In the genomic region with DNA sequence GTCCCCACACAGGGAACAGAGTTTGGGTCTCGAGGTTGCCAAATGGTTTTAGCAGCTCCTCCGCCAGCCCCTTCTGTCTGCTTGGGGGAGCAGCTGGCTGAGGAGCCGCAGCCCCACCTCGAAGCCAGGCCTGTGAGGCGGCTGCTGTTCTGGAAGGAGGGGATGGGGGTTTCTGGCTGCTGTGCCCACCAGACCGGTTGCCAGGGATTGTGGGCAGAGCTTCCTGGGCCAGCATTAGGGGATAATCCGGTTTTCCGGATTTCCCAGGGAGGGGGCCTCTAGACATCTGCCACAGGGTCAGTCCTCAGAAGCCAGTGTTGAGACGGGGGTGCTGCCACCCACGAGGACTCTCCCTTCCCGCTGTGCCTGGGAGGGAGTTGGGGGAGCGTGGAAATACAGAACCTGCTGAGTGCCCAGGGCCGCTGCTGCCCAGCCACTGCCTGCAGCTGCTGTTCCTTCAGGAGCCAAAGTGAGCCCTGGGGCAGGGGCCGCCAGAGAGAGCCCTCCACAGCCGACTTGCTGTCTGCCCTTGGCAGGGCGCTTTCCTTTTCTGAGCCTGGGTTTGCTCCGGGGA, we compare ENCODE assay signal across 9 cellular contexts. TPM values are rescaled to one million over a fixed set of nuclear protein-coding genes. Genes with fewer than 3 reads are reported as not detected.
DNase-seq lines count a peak whose midpoint lies in the region; ATAC-seq and TF ChIP-seq lines count a peak whose summit lies in the region.
"Had no signal": no experiment of that assay in that cellular context is flagged by ENCODE, and none has a peak within 500 bp of the region (broad histone marks: within the 10 kb centered on the region; RNA-seq: fewer than 3 reads in every experiment).

No MANE protein-coding gene starts in this region.

- no peak overlapping the region for H2AFZ ChIP-seq in mammary epithelial cell (ENCODE audit: low read depth, low read length)

- intact Hi-C loops in heart left ventricle (cut with DNase I) (loop anchor here in 9 of 10 donors (2.0 to 10.0 kb wide), 3 partner anchors 39 to 101 kb away; a partner anchor contains a TSS), left cardiac atrium (cut with DNase I) (loop anchor here in 1 of 2 donors (2.0 kb wide), 1 partner anchor 39 kb away; a partner anchor contains a TSS), mammary epithelial cell (cut with micrococcal nuclease) (loop anchor here (2.0 kb wide), 2 partner anchors 27 to 129 kb away; a partner anchor contains a TSS), vagina (cut with DNase I) (no loop called here)

- no peaks in the 10 kb centered on the region for H3K9me3 ChIP-seq in heart left ventricle
- no peaks in the 10 kb centered on the region for H3K9me3 ChIP-seq in mammary epithelial cell (replicated peaks; ENCODE audit: insufficient read depth, low read length)
- no peaks in the 10 kb centered on the region for H3K9me3 ChIP-seq in mesodermal cell (ENCODE audit: control insufficient read depth, low read length)
- H3K9me3 ChIP-seq in vagina, result no peaks in the 10 kb centered on the region

- peak overlapping the region; percentile 74 for H3K9ac ChIP-seq in mammary epithelial cell (ENCODE audit: insufficient read depth, low read length)

- DNase-seq in heart left ventricle, result no peak
- DNase-seq in left cardiac atrium, result no peak
- no peak for DNase-seq in mammary epithelial cell
- no peak for DNase-seq in vagina (ENCODE audit: extremely low spot score in 2 of 2)
- DNase-seq in iPS-NIHi7 (ENCODE audit: extremely low spot score), result no peak
- no peak for DNase-seq in NCI-H128 (lab: John Stamatoyannopoulos, UW; ENCODE audit: unreplicated experiment)
- DNase-seq: NCI-H1048 had no signal

- H3K27ac ChIP-seq in heart left ventricle, result peak overlapping the region; percentile 51 to 100 (median 98)
- peak overlapping the region; percentile 52 for H3K27ac ChIP-seq in mammary epithelial cell (ENCODE audit: insufficient read depth, low read depth, low read length)
- H3K27ac ChIP-seq in mesodermal cell (ENCODE audit: low read depth, low read length, severe bottlenecking), result peak overlapping the region; percentile 73
- H3K27ac ChIP-seq in vagina, result peak overlapping the region; percentile 87

- ATAC-seq in heart left ventricle, result no peak
- ATAC-seq in left cardiac atrium, result no peak
- ATAC-seq in GM18873 (IDR thresholded peaks at IDR 0.05; ENCODE audit: low FRiP score, unreplicated experiment), result no peak

- TF ChIP-seq CTCF in heart left ventricle (IDR thresholded peaks at IDR 0.05) (no peak), mammary epithelial cell (conservative IDR thresholded peaks at IDR 0.05 in 1 of 2, IDR thresholded peaks at IDR 0.05 in 1 of 2; ENCODE audit: extremely low read depth in 1 of 2, insufficient read depth in 1 of 2, low read depth in 1 of 2, low read length in 2 of 2) (no peak), vagina (IDR thresholded peaks at IDR 0.05) (no peak)

- H3K4me3 ChIP-seq in heart left ventricle, result peak overlapping the region; percentile 74 to 100 (median 94)
- peak overlapping the region; percentile 73 to 94 (median 85) for H3K4me3 ChIP-seq in mammary epithelial cell (replicated peaks in 1 of 3; ENCODE audit: insufficient read depth in 1 of 3, low read depth in 2 of 3, low read length in 3 of 3)
- peak overlapping the region; percentile 98 for H3K4me3 ChIP-seq in mesodermal cell (ENCODE audit: extremely low read depth, insufficient read depth, low read length, poor library complexity, severe bottlenecking)
- H3K4me3 ChIP-seq in vagina, result peak overlapping the region; percentile 91 to 95

- no TSS peak for BruUV-seq in mammary epithelial cell (replicated peaks; lab: Mats Ljungman, UMichigan)

- in situ Hi-C loops in mammary epithelial cell (cut with MboI; ENCODE audit: low sequenced_read_pairs in 2 of 2), result no loop called here

- peaks cover 52% of the 10 kb centered on the region for H3K79me2 ChIP-seq in mammary epithelial cell (ENCODE audit: insufficient read depth, low read length)

- H3K36me3 ChIP-seq in heart left ventricle (peaks cover 0 to 36% (median 30%) of the 10 kb centered on the region in 9 donors), mammary epithelial cell (ENCODE audit: insufficient read depth, low read length) (peaks cover 5% of the 10 kb centered on the region), mesodermal cell (ENCODE audit: control insufficient read depth, insufficient read depth, low read length) (peaks cover 47% of the 10 kb centered on the region), vagina (peaks cover 4 to 30% of the 10 kb centered on the region in 2 donors)

- no peaks in the 10 kb centered on the region for H4K20me1 ChIP-seq in mammary epithelial cell (ENCODE audit: insufficient read depth, low read length)

- peaks cover 16 to 38% (median 28%) of the 10 kb centered on the region in 12 donors for H3K4me1 ChIP-seq in heart left ventricle
- H3K4me1 ChIP-seq in mammary epithelial cell (ENCODE audit: insufficient read depth, low read length), result peaks cover 29% of the 10 kb centered on the region
- H3K4me1 ChIP-seq in mesodermal cell (ENCODE audit: control insufficient read depth, insufficient read depth, low read length, poor library complexity, severe bottlenecking), result peaks cover 11% of the 10 kb centered on the region
- peaks cover 43% of the 10 kb centered on the region for H3K4me1 ChIP-seq in vagina

- peak overlapping the region; percentile 99 for H3K4me2 ChIP-seq in mammary epithelial cell (ENCODE audit: insufficient read depth, low read depth, low read length)

- H3K27me3 ChIP-seq in heart left ventricle (no peaks in the 10 kb centered on the region), mammary epithelial cell (ENCODE audit: insufficient read depth, low read length) (no peaks in the 10 kb centered on the region), vagina (no peaks in the 10 kb centered on the region)

- WGBS in heart left ventricle, 4 donors, result 15 to 46% (median 32%) methylated on average over 4 to 17 of the region's 17 CpGs
- 48% methylated on average over 14 of the region's 17 CpGs for WGBS in mammary epithelial cell (ENCODE audit: low coverage, missing lambda C conversion rate)
- 84 to 88% methylated on average over 13 to 16 of the region's 17 CpGs for WGBS in mesodermal cell (ENCODE audit: insufficient coverage in 2 of 2), 2 experiments

- CTCF ChIA-PET in mammary epithelial cell (lab: Charles Lee; ENCODE audit: low non-redundant PET), result interaction anchor here (0.7 kb wide), 1 partner anchor 27 kb away, joined by 3 read pairs; no protein-coding TSS in a partner anchor

- TF ChIP-seq POLR2A in heart left ventricle (IDR thresholded peaks at IDR 0.05), result no peak
- no peak for TF ChIP-seq POLR2A in vagina (IDR thresholded peaks at IDR 0.05)

- dilution Hi-C loops in mammary epithelial cell (cut with HindIII; ENCODE audit: low sequenced_read_pairs), result no loop called here

RNA-seq across cellular contexts. Expression of a gene that starts 2.0 kb away (rescaled TPM):
- 100 to 1,000 TPM in 3 of 9 donors, 10 to 100 TPM in 6; 61.9 to 200 (median 84.6) TPM for total RNA-seq in heart left ventricle
- 100 to 1,000 TPM; 122 to 148 TPM for polyA plus RNA-seq in heart left ventricle
- 10 to 100 TPM; 63.9 to 71.0 TPM for total RNA-seq in left cardiac atrium
- total RNA-seq in mammary epithelial cell, result 10 to 100 TPM; 52.8 to 68.5 TPM
- polyA plus RNA-seq in mammary epithelial cell, result 50.3 TPM
- 24.4 TPM for polyA minus RNA-seq in mammary epithelial cell
- polyA plus RNA-seq in mesodermal cell (2013, experiment 1 of 2), result 170 TPM
- polyA plus RNA-seq in mesodermal cell (2013, experiment 2 of 2), result 138 TPM
- 62.6 TPM for total RNA-seq in vagina

RNA-seq across cellular contexts. Expression of a gene that starts 10.3 kb away (rescaled TPM):
- total RNA-seq in heart left ventricle (1 to 10 TPM in 2 of 9 donors, under 1 TPM in 2, not detected in 5; 0.40 to 3.0 (median 0.87) TPM), left cardiac atrium (1 to 10 TPM in 1 of 2 donors, under 1 TPM in 1; 0.81 to 1.1 TPM), mammary epithelial cell (not detected), vagina (not detected)
- polyA plus RNA-seq in heart left ventricle (under 1 TPM; 0.12 to 0.34 TPM), mammary epithelial cell (not detected)
- polyA minus RNA-seq in mammary epithelial cell, result not detected
- not detected for polyA plus RNA-seq in mesodermal cell (2013, experiment 1 of 2)
- polyA plus RNA-seq in mesodermal cell (2013, experiment 2 of 2), result not detected

RNA-seq across cellular contexts. Expression of a gene that starts 26.3 kb away (rescaled TPM):
- total RNA-seq in heart left ventricle (10 to 100 TPM in 8 of 9 donors, 1 to 10 TPM in 1; 5.7 to 39.3 (median 11.3) TPM), left cardiac atrium (10 to 100 TPM; 12.1 to 14.9 TPM), mammary epithelial cell (10 to 100 TPM; 15.2 to 29.2 TPM), vagina (39.5 TPM)
- polyA plus RNA-seq in heart left ventricle (10 to 100 TPM; 18.3 to 18.6 TPM), mammary epithelial cell (4.2 TPM)
- 1.4 TPM for polyA minus RNA-seq in mammary epithelial cell
- 17.5 TPM for polyA plus RNA-seq in mesodermal cell (2013, experiment 1 of 2)
- 12.8 TPM for polyA plus RNA-seq in mesodermal cell (2013, experiment 2 of 2)

RNA-seq across cellular contexts. Expression of a gene that starts 37.3 kb away (rescaled TPM):
- under 1 TPM in 8 of 9 donors, not detected in 1; 0.23 to 0.56 (median 0.36) TPM for total RNA-seq in heart left ventricle
- under 1 TPM; 0.04 to 0.61 TPM for polyA plus RNA-seq in heart left ventricle
- under 1 TPM; 0.24 to 0.41 TPM for total RNA-seq in left cardiac atrium
- total RNA-seq in mammary epithelial cell, result under 1 TPM in 1 of 2 donors, not detected in 1; 0.33 TPM
- 0.02 TPM for polyA plus RNA-seq in mammary epithelial cell
- not detected for polyA minus RNA-seq in mammary epithelial cell
- 0.70 TPM for polyA plus RNA-seq in mesodermal cell (2013, experiment 1 of 2)
- polyA plus RNA-seq in mesodermal cell (2013, experiment 2 of 2), result 0.25 TPM
- total RNA-seq in vagina, result 0.49 TPM

RNA-seq across cellular contexts. Expression of a gene that starts 38.8 kb away (rescaled TPM):
- 1,000 to 10,000 TPM; 1,160 to 2,590 (median 1,462) TPM for total RNA-seq in heart left ventricle
- polyA plus RNA-seq in heart left ventricle, result 1,000 to 10,000 TPM in 1 of 2 donors, 100 to 1,000 TPM in 1; 727 to 2,989 TPM
- total RNA-seq in left cardiac atrium, result 1,000 to 10,000 TPM in 1 of 2 donors, 100 to 1,000 TPM in 1; 847 to 1,152 TPM
- total RNA-seq in mammary epithelial cell, result 100 to 1,000 TPM; 493 to 593 TPM
- polyA plus RNA-seq in mammary epithelial cell, result 522 TPM
- polyA minus RNA-seq in mammary epithelial cell, result 220 TPM
- 789 TPM for polyA plus RNA-seq in mesodermal cell (2013, experiment 1 of 2)
- 677 TPM for polyA plus RNA-seq in mesodermal cell (2013, experiment 2 of 2)
- total RNA-seq in vagina, result 231 TPM
